In genomic region chr22:37817705-37818311, GRCh38 we compare ENCODE assay signal across 8 cellular contexts. TPM values are rescaled to one million over a fixed set of nuclear protein-coding genes. Genes with fewer than 3 reads are reported as not detected.
DNase-seq lines count a peak whose midpoint lies in the region; ATAC-seq and TF ChIP-seq lines count a peak whose summit lies in the region.

No MANE protein-coding gene starts in this region.

- TF ChIP-seq CTCF in AG09319 (IDR thresholded peaks at IDR 0.05; ENCODE audit: low read depth, low read length): peak; percentile 68

- DNase-seq in AG09319 (ENCODE audit: extremely low read depth, low read depth) (peak; percentile 50), H4 (ENCODE audit: low spot score) (peak; percentile 27), NCI-H2196 treated with DMSO at 0.1 percent for 48 hours (lab: John Stamatoyannopoulos, UW; ENCODE audit: unreplicated experiment) (peak; percentile 32), kidney glomerular epithelial cell (lab: John Stamatoyannopoulos, UW) (peak; percentile 53)
- DNase-seq in central memory CD4-positive, alpha-beta T cell: peak; percentile 66
- DNase-seq in stimulated activated CD4-positive, alpha-beta T cell treated with anti-CD3 and anti-CD28 coated beads, Interleukin-15, amount 100 ng/mL, for 1 hour (ENCODE audit: low read depth in 1 of 2, low spot score in 1 of 2): peak; percentile 63 to 84

- ATAC-seq in activated CD4-positive, CD25-positive, alpha-beta regulatory T cell treated with anti-CD3 and anti-CD28 coated beads, Interleukin-2, amount 50 U/mL, for 24 hours: peak; percentile 79 to 83
- ATAC-seq in GM21723 (IDR thresholded peaks at IDR 0.05; ENCODE audit: unreplicated experiment): no peak

RNA-seq across cellular contexts. Expression of gene GALR3, which starts 5.4 kb away (rescaled TPM):
- not detected in 2 replicates for total RNA-seq in H4 (2014; rRNA removed; shearing (Covaris generic))

RNA-seq across cellular contexts. Expression of gene GCAT, which starts 10.1 kb away (rescaled TPM):
- total RNA-seq in H4 (2014; rRNA removed; shearing (Covaris generic)): 11.5 and 14.3 TPM in 2 replicates

RNA-seq across cellular contexts. Expression of gene ANKRD54, which starts 26.3 kb away (rescaled TPM):
- 18.3 and 19.5 TPM in 2 replicates for total RNA-seq in H4 (2014; rRNA removed; shearing (Covaris generic))

RNA-seq across cellular contexts. Expression of gene EIF3L, which starts 31.4 kb away (rescaled TPM):
- total RNA-seq in H4 (2014; rRNA removed; shearing (Covaris generic)): 478 and 514 TPM in 2 replicates
